19 cellular contexts compared by ENCODE assay signal in genomic region chr10:101932182-101932581, GRCh38.
A peak's percentile ranks its signal among the peaks of the same experiment; 100 is the strongest.
DNase-seq lines count a peak whose midpoint lies in the region; ATAC-seq, FAIRE-seq and TF ChIP-seq lines count a peak whose summit lies in the region.
"Had no signal": no experiment of that assay in that cellular context is flagged by ENCODE, and none has a peak within 500 bp of the region (broad histone marks: within the 10 kb centered on the region; RNA-seq: fewer than 3 reads in every experiment).

No MANE protein-coding gene starts in this region.

- ATAC-seq in activated T-helper 17 cell treated with anti-CD3 and anti-CD28 coated beads, Interleukin-2, amount 50 U/mL, for 72 hours (replicated peaks): peak; percentile 99
- no peak for ATAC-seq in activated CD8-positive, alpha-beta memory T cell treated with anti-CD3 and anti-CD28 coated beads, Interleukin-2, amount 10 ng/mL, durations not matched to agents 7 days and 5 days
- ATAC-seq: Right ventricle myocardium inferior had no signal

- DNase-seq in activated T-cell treated with anti-CD3 and anti-CD28 coated beads, Interleukin-2, amount 50 U/mL, for 24 hours: no peak
- DNase-seq in activated T-cell treated with anti-CD3 and anti-CD28 coated beads, Interleukin-2, amount 50 U/mL, for 48 hours: no peak
- DNase-seq in GM12865 (ENCODE audit: low read depth) (peak; percentile 7), GM12892 (ENCODE audit: insufficient read length) (no peak), NCI-H524 treated with DMSO at 0.1 percent for 48 hours (lab: John Stamatoyannopoulos, UW) (no peak), Ammon's horn (ENCODE audit: low spot score) (no peak)
- DNase-seq in activated CD8-positive, alpha-beta memory T cell treated with anti-CD3 and anti-CD28 coated beads, Interleukin-2, amount 10 ng/mL, durations not matched to agents 7 days and 5 days: no peak
- DNase-seq: ACHN; DMS79; MM.1S; NCI-H1105 treated with DMSO at 0.1 percent for 48 hours; NCI-H1694; NCI-H2081 treated with DMSO at 0.1 percent for 48 hours; NCI-H748 treated with DMSO at 0.1 percent for 48 hours; NK-92 treated with Interleukin-12 subunit alpha and Interleukin-12 subunit beta, amount 100 ng/mL, for 24 hours; Peyer's patch had no signal

- no peak for TF ChIP-seq POLR2A in GM12892 (IDR thresholded peaks at IDR 0.05; ENCODE audit: low read depth, low read length)

- peaks cover 34% of the 10 kb centered on the region for H3K36me3 Mint-ChIP-seq in activated T-cell treated with anti-CD3 and anti-CD28 coated beads, Interleukin-2, amount 50 U/mL, for 24 hours (ENCODE audit: low read depth)
- H3K36me3 Mint-ChIP-seq in activated T-helper 17 cell treated with anti-CD3 and anti-CD28 coated beads, Interleukin-2, amount 50 U/mL, for 72 hours (ENCODE audit: low read depth): peaks cover 49% of the 10 kb centered on the region
- H3K36me3 Mint-ChIP-seq in activated CD8-positive, alpha-beta memory T cell treated with anti-CD3 and anti-CD28 coated beads, Interleukin-2, amount 10 ng/mL, durations not matched to agents 7 days and 5 days: peaks cover 15% of the 10 kb centered on the region

- TF ChIP-seq CTCF in GM12865 (IDR thresholded peaks at IDR 0.05; ENCODE audit: insufficient read depth, low read depth, low read length, missing control alignments): no peak

- peak overlapping the region; percentile 31 for H3K27ac Mint-ChIP-seq in activated T-cell treated with anti-CD3 and anti-CD28 coated beads, Interleukin-2, amount 50 U/mL, for 24 hours
- H3K27ac Mint-ChIP-seq in activated T-helper 17 cell treated with anti-CD3 and anti-CD28 coated beads, Interleukin-2, amount 50 U/mL, for 72 hours: peak overlapping the region; percentile 3
- H3K27ac Mint-ChIP-seq in activated CD8-positive, alpha-beta memory T cell treated with anti-CD3 and anti-CD28 coated beads, Interleukin-2, amount 10 ng/mL, durations not matched to agents 7 days and 5 days: no peak overlapping the region

- no peaks in the 10 kb centered on the region for H3K27me3 Mint-ChIP-seq in activated T-cell treated with anti-CD3 and anti-CD28 coated beads, Interleukin-2, amount 50 U/mL, for 24 hours
- H3K27me3 Mint-ChIP-seq in activated T-helper 17 cell treated with anti-CD3 and anti-CD28 coated beads, Interleukin-2, amount 50 U/mL, for 72 hours: no peaks in the 10 kb centered on the region
- no peaks in the 10 kb centered on the region for H3K27me3 Mint-ChIP-seq in activated CD8-positive, alpha-beta memory T cell treated with anti-CD3 and anti-CD28 coated beads, Interleukin-2, amount 10 ng/mL, durations not matched to agents 7 days and 5 days

- peak; percentile 17 for FAIRE-seq in GM12892 (lab: Jason Lieb, UNC)

- CTCF ChIA-PET in activated CD8-positive, alpha-beta memory T cell treated with anti-CD3 and anti-CD28 coated beads, Interleukin-2, amount 10 ng/mL, durations not matched to agents 7 days and 5 days (lab: Charles Lee): interaction anchor here (1.9 kb wide), 1 partner anchor 9 kb away, joined by 5 read pairs; no protein-coding TSS in a partner anchor

- no peak overlapping the region for H3K4me3 ChIP-seq in GM12865 (ENCODE audit: low read depth, low read length)
- H3K4me3 ChIP-seq: HAP-1, Peyer's patch had no signal

- H3K9me3 Mint-ChIP-seq in activated T-cell treated with anti-CD3 and anti-CD28 coated beads, Interleukin-2, amount 50 U/mL, for 24 hours: no peaks in the 10 kb centered on the region
- H3K9me3 Mint-ChIP-seq in activated T-helper 17 cell treated with anti-CD3 and anti-CD28 coated beads, Interleukin-2, amount 50 U/mL, for 72 hours: no peaks in the 10 kb centered on the region
- no peaks in the 10 kb centered on the region for H3K9me3 Mint-ChIP-seq in activated CD8-positive, alpha-beta memory T cell treated with anti-CD3 and anti-CD28 coated beads, Interleukin-2, amount 10 ng/mL, durations not matched to agents 7 days and 5 days (ENCODE audit: low read depth)

- H3K4me3 Mint-ChIP-seq in activated T-cell treated with anti-CD3 and anti-CD28 coated beads, Interleukin-2, amount 50 U/mL, for 24 hours: no peak overlapping the region
- H3K4me3 Mint-ChIP-seq in activated T-helper 17 cell treated with anti-CD3 and anti-CD28 coated beads, Interleukin-2, amount 50 U/mL, for 72 hours: no peak overlapping the region
- no peak overlapping the region for H3K4me3 Mint-ChIP-seq in activated CD8-positive, alpha-beta memory T cell treated with anti-CD3 and anti-CD28 coated beads, Interleukin-2, amount 10 ng/mL, durations not matched to agents 7 days and 5 days

- H3K4me1 Mint-ChIP-seq in activated T-cell treated with anti-CD3 and anti-CD28 coated beads, Interleukin-2, amount 50 U/mL, for 24 hours (ENCODE audit: low read depth): peaks cover 19% of the 10 kb centered on the region
- H3K4me1 Mint-ChIP-seq in activated T-helper 17 cell treated with anti-CD3 and anti-CD28 coated beads, Interleukin-2, amount 50 U/mL, for 72 hours: peaks cover 9% of the 10 kb centered on the region
- peaks cover 16% of the 10 kb centered on the region for H3K4me1 Mint-ChIP-seq in activated CD8-positive, alpha-beta memory T cell treated with anti-CD3 and anti-CD28 coated beads, Interleukin-2, amount 10 ng/mL, durations not matched to agents 7 days and 5 days
